ENCODE assay signal across 8 cellular contexts in the genomic region with DNA sequence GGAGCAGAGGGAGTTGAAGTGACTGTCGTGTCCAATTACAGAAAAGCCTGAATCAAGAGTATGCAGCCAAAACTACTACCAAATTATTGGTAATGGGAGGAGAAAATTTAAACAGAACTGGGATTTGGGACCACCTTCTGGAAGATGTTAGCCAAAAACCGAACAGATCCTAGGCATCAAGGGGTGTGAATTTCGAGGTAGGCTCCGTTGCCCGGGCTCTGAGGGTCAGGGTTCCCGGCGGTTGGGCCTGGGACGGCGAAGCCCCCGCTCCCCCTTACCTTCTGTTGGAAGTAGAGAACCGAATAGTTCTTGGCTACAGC. TPM values are rescaled to one million over a fixed set of nuclear protein-coding genes. Genes with fewer than 3 reads are reported as not detected.
A peak's percentile ranks its signal among the peaks of the same experiment; 100 is the strongest.
DNase-seq lines count a peak whose midpoint lies in the region; ATAC-seq, FAIRE-seq and TF ChIP-seq lines count a peak whose summit lies in the region.

No MANE protein-coding gene starts in this region.

- no peak for FAIRE-seq in HTR-8/SVneo (lab: Jason Lieb, UNC)

- H3K27me3 ChIP-seq in SJCRH30: no peaks in the 10 kb centered on the region
- H3K27me3 ChIP-seq in skeletal muscle satellite cell (ENCODE audit: control insufficient read depth, insufficient read depth, low read length): no peaks in the 10 kb centered on the region

- H3K27ac Mint-ChIP-seq in T-helper 1 cell treated with Interleukin-12 subunit alpha and Interleukin-12 subunit beta and Interleukin-4 antibody, amounts not matched to agents 30 μg/mL and 1 μg/mL, for 36 hours: peak overlapping the region; percentile 99

- H3K4me1 ChIP-seq in SJCRH30 (peaks cover 8% of the 10 kb centered on the region), skeletal muscle satellite cell (ENCODE audit: control insufficient read depth, insufficient read depth, low read length) (peaks cover 17% of the 10 kb centered on the region)

- peak overlapping the region; percentile 97 for H3K4me3 Mint-ChIP-seq in T-helper 1 cell treated with Interleukin-12 subunit alpha and Interleukin-12 subunit beta and Interleukin-4 antibody, amounts not matched to agents 30 μg/mL and 1 μg/mL, for 36 hours

- H3K9me3 Mint-ChIP-seq in T-helper 1 cell treated with Interleukin-12 subunit alpha and Interleukin-12 subunit beta and Interleukin-4 antibody, amounts not matched to agents 30 μg/mL and 1 μg/mL, for 36 hours: no peaks in the 10 kb centered on the region

- peak overlapping the region; percentile 92 for H3K4me2 ChIP-seq in skeletal muscle satellite cell (ENCODE audit: low read length)

- peaks cover 47% of the 10 kb centered on the region for H3K4me1 Mint-ChIP-seq in T-helper 1 cell treated with Interleukin-12 subunit alpha and Interleukin-12 subunit beta and Interleukin-4 antibody, amounts not matched to agents 30 μg/mL and 1 μg/mL, for 36 hours (ENCODE audit: low read depth)

- TF ChIP-seq CTCF in fibroblast of villous mesenchyme (IDR thresholded peaks at IDR 0.05; ENCODE audit: insufficient read depth, low read depth, low read length): no peak

- peak overlapping the region; percentile 82 for H3K4me3 ChIP-seq in SJCRH30
- H3K4me3 ChIP-seq in fibroblast of villous mesenchyme (ENCODE audit: low read depth, low read length): peak overlapping the region; percentile 75
- H3K4me3 ChIP-seq in skeletal muscle satellite cell (ENCODE audit: low read length): peak overlapping the region; percentile 87

- no peaks in the 10 kb centered on the region for H3K9me3 ChIP-seq in SJCRH30 (replicated peaks)
- no peaks in the 10 kb centered on the region for H3K9me3 ChIP-seq in skeletal muscle satellite cell (replicated peaks; ENCODE audit: low read length)

- no peak for ATAC-seq in HG03095 (IDR thresholded peaks at IDR 0.05; ENCODE audit: unreplicated experiment)

- DNase-seq in T-helper 1 cell: no peak
- DNase-seq in SJCRH30: no peak
- DNase-seq in fibroblast of villous mesenchyme (ENCODE audit: low read depth): no peak
- DNase-seq in HTR-8/SVneo (ENCODE audit: insufficient read length, low spot score): no peak
- DNase-seq in activated CD8-positive, alpha-beta memory T cell treated with anti-CD3 and anti-CD28 coated beads, Interleukin-2, amount 50 U/mL, for 4 hours: no peak

- H3K27me3 Mint-ChIP-seq in T-helper 1 cell treated with Interleukin-12 subunit alpha and Interleukin-12 subunit beta and Interleukin-4 antibody, amounts not matched to agents 30 μg/mL and 1 μg/mL, for 36 hours (ENCODE audit: low read depth): no peaks in the 10 kb centered on the region

- peak overlapping the region; percentile 87 for H3K9ac ChIP-seq in skeletal muscle satellite cell (ENCODE audit: low read depth, low read length)

- H3K27ac ChIP-seq in SJCRH30: peak overlapping the region; percentile 77

- H3K36me3 ChIP-seq in SJCRH30 (no peaks in the 10 kb centered on the region), skeletal muscle satellite cell (ENCODE audit: insufficient read depth, low read length) (no peaks in the 10 kb centered on the region)

- peaks cover 4% of the 10 kb centered on the region for H3K36me3 Mint-ChIP-seq in T-helper 1 cell treated with Interleukin-12 subunit alpha and Interleukin-12 subunit beta and Interleukin-4 antibody, amounts not matched to agents 30 μg/mL and 1 μg/mL, for 36 hours (ENCODE audit: low read depth)

RNA-seq across cellular contexts. Expression of gene PRCP, which starts 0.3 kb away (rescaled TPM):
- 65.8 and 72.1 TPM in 2 replicates for total RNA-seq in SJCRH30 (2014; rRNA removed; shearing (Covaris generic))
- total RNA-seq in fibroblast of villous mesenchyme: 25.4 and 37.1 TPM in 2 replicates
- 22.9 and 26.1 TPM in 2 replicates for total RNA-seq in skeletal muscle satellite cell (2012; rRNA removed)

RNA-seq across cellular contexts. Expression of gene DDIAS, which starts 1.6 kb away (rescaled TPM):
- 56.7 and 58.7 TPM in 2 replicates for total RNA-seq in SJCRH30 (2014; rRNA removed; shearing (Covaris generic))
- 1.9 and 5.6 TPM in 2 replicates for total RNA-seq in fibroblast of villous mesenchyme
- 5.8 and 7.2 TPM in 2 replicates for total RNA-seq in skeletal muscle satellite cell (2012; rRNA removed)
